Comparison of ENCODE assay signal across 11 cellular contexts in the genomic region with DNA sequence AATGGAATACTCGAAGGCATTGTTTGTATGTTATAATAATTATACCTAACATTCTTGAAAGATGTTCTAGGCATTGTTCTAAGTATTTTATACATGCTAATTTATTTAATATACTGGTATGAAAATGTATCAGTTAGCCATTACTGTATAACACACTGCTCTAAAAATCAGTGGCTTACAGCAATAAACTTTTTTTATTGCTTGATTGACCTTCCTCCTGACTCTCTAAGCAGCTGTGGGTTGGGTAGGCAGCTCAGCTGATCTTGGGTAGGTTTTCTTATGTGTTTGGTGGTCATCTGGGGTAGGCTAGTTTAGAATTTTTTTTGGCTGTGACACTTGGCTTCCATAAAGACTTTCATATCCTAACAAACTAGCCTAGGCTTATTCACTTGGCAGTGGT.
"Had no signal": no experiment of that assay in that cellular context is flagged by ENCODE, and none has a peak within 500 bp of the region (broad histone marks: within the 10 kb centered on the region; RNA-seq: fewer than 3 reads in every experiment).

No MANE protein-coding gene starts in this region.

- H3K4me1 ChIP-seq: HAP-1 had no signal

- H3K4me3 ChIP-seq: GM23248, GM23338, HAP-1 had no signal

- H3K9me3 ChIP-seq: HAP-1 had no signal

- FAIRE-seq: H1, H54 had no signal

- ATAC-seq: GM23338, HCT116 had no signal

- H3K36me3 ChIP-seq: HAP-1 had no signal

- H3K4me2 ChIP-seq: GM23338 had no signal

- H2AFZ ChIP-seq: GM23248, GM23338 had no signal

- H3K9ac ChIP-seq: GM23248 had no signal

- DNase-seq: GM23248, GOT3, H7, H9, HCEC 1CT, HFFc6 had no signal

- H3K27ac ChIP-seq: GM23248 had no signal
